16 cellular contexts compared by ENCODE assay signal in genomic region chr19:43149786-43150185, GRCh38. TPM values are rescaled to one million over a fixed set of nuclear protein-coding genes. Genes with fewer than 3 reads are reported as not detected.
DNase-seq lines count a peak whose midpoint lies in the region; TF ChIP-seq lines count a peak whose summit lies in the region.
"Not testable (repeated sequence)": the region's sequence is repeated elsewhere in the genome, so short reads cannot be mapped to it uniquely, and the experiment has no call there.
"Had no signal": no experiment of that assay in that cellular context is flagged by ENCODE, and none has a peak within 500 bp of the region (broad histone marks: within the 10 kb centered on the region; RNA-seq: fewer than 3 reads in every experiment).

No MANE protein-coding gene starts in this region.

- DNase-seq in HAP-1 (ENCODE audit: low spot score in 2 of 2): peak; percentile 13 to 30
- DNase-seq in NB4 (ENCODE audit: low read depth): peak; percentile 1
- peak; percentile 96 to 98 for DNase-seq in NCI-H526 (lab: John Stamatoyannopoulos, UW)
- peak; percentile 18 for DNase-seq in RWPE1 (ENCODE audit: low spot score)
- DNase-seq in astrocyte of the hippocampus (ENCODE audit: low read depth, low spot score): peak; percentile 71
- DNase-seq in esophagus squamous epithelium (lab: John Stamatoyannopoulos, UW): not testable (repeated sequence)
- DNase-seq in kidney epithelial cell (ENCODE audit: low read depth): peak; percentile 28

- H3K27ac ChIP-seq in RWPE1 (peak overlapping the region; percentile 92), esophagus squamous epithelium (peak overlapping the region in 3 of 4 donors; percentile 9 to 73 (median 45))

- TF ChIP-seq CTCF in NB4 (IDR thresholded peaks at IDR 0.05; ENCODE audit: low read depth, low read length); RWPE1 (conservative IDR thresholded peaks at IDR 0.05; ENCODE audit: low read depth); esophagus squamous epithelium (IDR thresholded peaks at IDR 0.05); kidney epithelial cell (IDR thresholded peaks at IDR 0.05; ENCODE audit: insufficient read depth, low read length, poor library complexity, severe bottlenecking): not testable (repeated sequence)

- CTCF ChIA-PET in RWPE1 (lab: Yijun Ruan, JAX): not testable (repeated sequence)

- H3K27me3 ChIP-seq in HAP-1 (ENCODE audit: low read depth); esophagus squamous epithelium; kidney epithelial cell (ENCODE audit: control insufficient read depth, insufficient read depth, low read length): not testable (repeated sequence)

- not testable (repeated sequence) for H3K4me3 ChIP-seq in HAP-1; NB4 (ENCODE audit: low read depth, low read length); esophagus squamous epithelium; kidney epithelial cell (ENCODE audit: low read depth, low read length)

- POLR2A ChIA-PET in RWPE1 (lab: Yijun Ruan, JAX; ENCODE audit: low non-redundant PET): not testable (repeated sequence)

- H3K4me1 ChIP-seq in HAP-1: not testable (repeated sequence)
- peaks cover 0 to 42% (median 7%) of the 10 kb centered on the region in 3 donors for H3K4me1 ChIP-seq in esophagus squamous epithelium

- intact Hi-C loops in esophagus squamous epithelium (cut with DNase I): not testable (repeated sequence)

- not testable (repeated sequence) for H3K36me3 ChIP-seq in HAP-1 (replicated peaks); esophagus squamous epithelium; kidney epithelial cell (ENCODE audit: control insufficient read depth, insufficient read depth, low read length)

- in situ Hi-C loops in HAP-1 (cut with MboI; ENCODE audit: low sequenced_read_pairs): not testable (repeated sequence)

- H3K9me3 ChIP-seq in HAP-1, esophagus squamous epithelium: not testable (repeated sequence)

- TF ChIP-seq POLR2A in NB4 (IDR thresholded peaks at IDR 0.05; ENCODE audit: extremely low read depth, insufficient read length); esophagus squamous epithelium (IDR thresholded peaks at IDR 0.05): not testable (repeated sequence)

- 28 to 34% methylated on average over 7 of the region's 7 CpGs for WGBS in esophagus squamous epithelium, 2 donors

RNA-seq across cellular contexts. Expression of gene PSG5, which starts 36.5 kb away (rescaled TPM):
- total RNA-seq in esophagus squamous epithelium (not detected), kidney epithelial cell (0.34 and 0.96 TPM in 2 replicates)
- total RNA-seq: activated T-cell treated with anti-CD3 and anti-CD28 coated beads, Interleukin-2, amount 50 U/mL, for 72 hours; K562; naive thymus-derived CD8-positive, alpha-beta T cell; omental fat pad; SJCRH30; T-cell; thoracic aorta; uterus had no signal

RNA-seq across cellular contexts. Expression of gene PSG4, which starts 55.7 kb away (rescaled TPM):
- total RNA-seq in esophagus squamous epithelium: under 1 TPM in 2 of 4 donors, not detected in 2; 0.35 to 0.41 TPM
- total RNA-seq in kidney epithelial cell: 3.0 and 7.4 TPM in 2 replicates
- total RNA-seq: activated T-cell treated with anti-CD3 and anti-CD28 coated beads, Interleukin-2, amount 50 U/mL, for 72 hours; HT1080; K562; naive thymus-derived CD8-positive, alpha-beta T cell; omental fat pad; SJCRH30; T-cell; thoracic aorta; uterus had no signal
